22 cellular contexts compared by ENCODE assay signal in genomic region chr6:77383026-77383425, GRCh38.
"Had no signal": no experiment of that assay in that cellular context is flagged by ENCODE, and none has a peak within 500 bp of the region (broad histone marks: within the 10 kb centered on the region; RNA-seq: fewer than 3 reads in every experiment).

No MANE protein-coding gene starts in this region.

- H3K27me3 ChIP-seq: adrenal gland, ascending aorta, foreskin keratinocyte, left lung, neutrophil, right lobe of liver, uterus had no signal

- H3K4me3 ChIP-seq: adrenal gland, ascending aorta, left lung, lower lobe of right lung, right lobe of liver, thoracic aorta, uterus had no signal

- DNase-seq: activated CD4-positive, alpha-beta T cell treated with anti-CD3 and anti-CD28 coated beads for 48 hours; activated CD4-positive, alpha-beta T cell treated with anti-CD3 and anti-CD28 coated beads, Interleukin-2, amount 50 U/mL, for 48 hours; activated CD8-positive, alpha-beta memory T cell treated with anti-CD3 and anti-CD28 coated beads for 24 hours; activated effector memory CD4-positive, alpha-beta T cell treated with Interleukin-2 at 50 U/mL for 16 hours; activated naive CD4-positive, alpha-beta T cell treated with Interleukin-2 at 50 U/mL for 16 hours; activated naive CD8-positive, alpha-beta T cell treated with anti-CD3 and anti-CD28 coated beads for 36 hours; adrenal gland; cortex of kidney; effector memory CD8-positive, alpha-beta T cell; foreskin keratinocyte; left lung; lower lobe of right lung; nephron progenitor cell; right lobe of liver; stimulated activated CD4-positive, alpha-beta T cell treated with anti-CD3 and anti-CD28 coated beads, Interleukin-4, amount 100 ng/mL, for 1 hour; T-helper 2 cell; uterus had no signal

- H3K36me3 ChIP-seq: adrenal gland, ascending aorta, left lung, lower lobe of right lung, neutrophil, right lobe of liver, thoracic aorta, uterus had no signal

- H3K27ac ChIP-seq: adrenal gland, ascending aorta, foreskin keratinocyte, left lung, lower lobe of right lung, neutrophil, right lobe of liver, thoracic aorta, uterus, VCaP had no signal

- H3K4me1 ChIP-seq: adrenal gland, ascending aorta, foreskin keratinocyte, left lung, lower lobe of right lung, right lobe of liver, uterus had no signal

- ATAC-seq: effector memory CD8-positive, alpha-beta T cell; esophagus mucosa; foreskin keratinocyte; left lung; lower lobe of right lung; right lobe of liver had no signal

- H3K9me3 ChIP-seq: adrenal gland, ascending aorta, left lung, lower lobe of right lung, neutrophil, right lobe of liver, thoracic aorta, uterus had no signal
